In the genomic region with DNA sequence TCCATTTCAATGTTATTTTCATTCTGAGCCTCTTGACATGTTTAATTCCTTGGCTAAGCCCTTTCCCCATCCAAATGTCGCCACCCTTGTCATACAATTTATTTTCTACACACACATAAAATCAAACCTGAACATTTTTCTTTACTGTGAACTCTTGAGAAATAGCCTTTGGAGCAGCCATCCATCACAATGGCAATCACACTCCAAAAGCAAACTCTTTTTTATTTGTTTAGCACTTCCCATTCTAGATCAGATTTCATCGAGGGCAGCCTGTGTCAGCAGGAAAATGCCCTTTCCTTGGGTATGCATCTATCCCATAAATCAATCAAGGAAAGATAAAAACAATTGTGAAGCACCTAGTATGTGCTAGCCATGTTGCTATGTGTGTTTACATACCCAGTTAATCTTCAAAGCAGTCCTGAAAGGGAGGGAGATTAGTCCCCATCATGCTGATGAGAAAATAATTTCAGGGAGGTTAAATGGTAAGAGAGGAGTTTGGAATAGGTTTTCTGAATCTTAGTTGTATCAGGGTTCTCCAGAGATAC, we compare ENCODE assay signal across 1 cellular context.
TF ChIP-seq lines count a peak whose summit lies in the region.

No MANE protein-coding gene starts in this region.

TF ChIP-seq in IMR-90, 13 proteins besides CTCF, POLR2A, EP300 and RAD21 (continued from another document):
- TF ChIP-seq, protein P1, sequence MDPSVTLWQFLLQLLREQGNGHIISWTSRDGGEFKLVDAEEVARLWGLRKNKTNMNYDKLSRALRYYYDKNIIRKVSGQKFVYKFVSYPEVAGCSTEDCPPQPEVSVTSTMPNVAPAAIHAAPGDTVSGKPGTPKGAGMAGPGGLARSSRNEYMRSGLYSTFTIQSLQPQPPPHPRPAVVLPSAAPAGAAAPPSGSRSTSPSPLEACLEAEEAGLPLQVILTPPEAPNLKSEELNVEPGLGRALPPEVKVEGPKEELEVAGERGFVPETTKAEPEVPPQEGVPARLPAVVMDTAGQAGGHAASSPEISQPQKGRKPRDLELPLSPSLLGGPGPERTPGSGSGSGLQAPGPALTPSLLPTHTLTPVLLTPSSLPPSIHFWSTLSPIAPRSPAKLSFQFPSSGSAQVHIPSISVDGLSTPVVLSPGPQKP (IDR thresholded peaks at IDR 0.05; ENCODE audit: borderline replicate concordance, low read depth, low read length), result no peak
- TF ChIP-seq MAZ (IDR thresholded peaks at IDR 0.05; ENCODE audit: borderline replicate concordance, low read depth, low read length), result no peak
- no peak for TF ChIP-seq RCOR1 (IDR thresholded peaks at IDR 0.05; ENCODE audit: insufficient replicate concordance, low read length)
- no peak for TF ChIP-seq RFX5 (IDR thresholded peaks at IDR 0.05; ENCODE audit: low read depth, low read length)
- TF ChIP-seq MXI1 (IDR thresholded peaks at IDR 0.05; ENCODE audit: borderline replicate concordance, low read depth, low read length), result no peak
- no peak for TF ChIP-seq MAFK (IDR thresholded peaks at IDR 0.05; ENCODE audit: low read depth, low read length)
